Comparison of ENCODE assay signal across 10 cellular contexts in genomic region chr17:68497885-68498319, GRCh38. TPM values are rescaled to one million over a fixed set of nuclear protein-coding genes. Genes with fewer than 3 reads are reported as not detected.
DNase-seq lines count a peak whose midpoint lies in the region; ATAC-seq, FAIRE-seq and TF ChIP-seq lines count a peak whose summit lies in the region.
"Had no signal": no experiment of that assay in that cellular context is flagged by ENCODE, and none has a peak within 500 bp of the region (broad histone marks: within the 10 kb centered on the region; RNA-seq: fewer than 3 reads in every experiment).

No MANE protein-coding gene starts in this region.

- H3K27me3 ChIP-seq in HepG2 (ENCODE audit: control insufficient read depth in 1 of 2, insufficient read depth in 2 of 2, low read length in 2 of 2) (no peaks in the 10 kb centered on the region; a peak in 2 of 5 replicates), suprapubic skin (no peaks in the 10 kb centered on the region)

- TF ChIP-seq EP300 in HepG2 (IDR thresholded peaks at IDR 0.05; ENCODE audit: low read depth in 2 of 2, low read length in 2 of 2) (no peak), HepG2 (CRISPR knock-in tag; IDR thresholded peaks at IDR 0.05; ENCODE audit: borderline replicate concordance) (no peak), suprapubic skin (IDR thresholded peaks at IDR 0.05) (no peak)

- no peak for FAIRE-seq in HepG2 (lab: Jason Lieb, UNC)
- FAIRE-seq: bronchial epithelial cell had no signal

- H3K27ac ChIP-seq in HepG2 (ENCODE audit: extremely low read length, insufficient read depth, low read length) (no peak overlapping the region), suprapubic skin (no peak overlapping the region)

- H2AFZ ChIP-seq in HepG2 (ENCODE audit: low read length) = no peak overlapping the region

- H4K20me1 ChIP-seq in HepG2 (ENCODE audit: insufficient read depth, low read length) = no peaks in the 10 kb centered on the region

- WGBS in HepG2 (ENCODE audit: low lambda C conversion rate) = 38% methylated on average over 3 of the region's 3 CpGs
- 12% methylated on average over 3 of the region's 3 CpGs for WGBS in suprapubic skin

- peak; percentile 86 for DNase-seq in NB4 (ENCODE audit: low read depth)
- no peak for DNase-seq in HepG2 (ENCODE audit: low spot score)
- no peak for DNase-seq in NCI-H446 (lab: John Stamatoyannopoulos, UW)
- DNase-seq in NCI-H510A treated with DMSO at 0.1 percent for 48 hours (lab: John Stamatoyannopoulos, UW) = no peak
- no peak for DNase-seq in suprapubic skin (ENCODE audit: low spot score in 2 of 2)
- DNase-seq in NCI-H345 (lab: John Stamatoyannopoulos, UW) = no peak
- DNase-seq: IMR-90 had no signal

- in situ Hi-C loops in HepG2 (cut with HindIII; ENCODE audit: extremely low pct_ligation_motif_present, low pct_unique_long_range_greater_than_20kb) = no loop called here

- H3K4me1 ChIP-seq in HepG2 (ENCODE audit: insufficient read depth, low read length) (peaks cover 25% of the 10 kb centered on the region), suprapubic skin (peaks cover 26% of the 10 kb centered on the region)

- H3K9ac ChIP-seq in HepG2 (ENCODE audit: insufficient read depth, low read depth, low read length) = no peak overlapping the region

- H3K4me2 ChIP-seq in HepG2 (ENCODE audit: low read depth, low read length) = peak overlapping the region; percentile 30; the same call in 1 of the 2 replicates

- no peaks in the 10 kb centered on the region for H3K79me2 ChIP-seq in HepG2 (ENCODE audit: insufficient read depth, low read length)

- H3K4me3 ChIP-seq in NB4 (ENCODE audit: low read depth, low read length) (no peak overlapping the region), HepG2 (replicated peaks in 1 of 3; ENCODE audit: insufficient read depth in 1 of 3, low read depth in 2 of 3, low read length in 3 of 3) (no peak overlapping the region), suprapubic skin (no peak overlapping the region)

- CTCF ChIA-PET in HepG2 (lab: Yijun Ruan, JAX; ENCODE audit: low intra/inter-chr PET ratio, low total read pairs) = no interaction called here

- intact Hi-C loops in HepG2 (cut with micrococcal nuclease; ENCODE audit: unreplicated experiment) = no loop called here

- H3K36me3 ChIP-seq in HepG2 (replicated peaks in 1 of 2; ENCODE audit: control insufficient read depth in 1 of 2, insufficient read depth in 2 of 2, low read length in 2 of 2) (no peaks in the 10 kb centered on the region), suprapubic skin (no peaks in the 10 kb centered on the region)

- ATAC-seq in GM18861 (IDR thresholded peaks at IDR 0.05; ENCODE audit: unreplicated experiment) (peak; percentile 92), HG02588 (IDR thresholded peaks at IDR 0.05; ENCODE audit: unreplicated experiment) (peak; percentile 94), HepG2 (no peak)

- no peak for TF ChIP-seq RAD21 in HepG2 (CRISPR knock-in tag; IDR thresholded peaks at IDR 0.05)

- H3K9me3 ChIP-seq in HepG2 (ENCODE audit: low read length) (no peaks in the 10 kb centered on the region), suprapubic skin (no peaks in the 10 kb centered on the region)

- no peak for TF ChIP-seq POLR2A in NB4 (IDR thresholded peaks at IDR 0.05; ENCODE audit: extremely low read depth, insufficient read length)
- no peak for TF ChIP-seq POLR2A in HepG2 (IDR thresholded peaks at IDR 0.05; ENCODE audit: insufficient read depth in 1 of 2, low read depth in 2 of 2, low read length in 2 of 2)
- no peak for TF ChIP-seq POLR2A in suprapubic skin (IDR thresholded peaks at IDR 0.05)

- TF ChIP-seq CTCF in NB4 (IDR thresholded peaks at IDR 0.05; ENCODE audit: low read depth, low read length) (no peak), HepG2 (CRISPR knock-in tag; IDR thresholded peaks at IDR 0.05) (no peak), suprapubic skin (IDR thresholded peaks at IDR 0.05) (no peak)

- BruUV-seq in HepG2 (replicated peaks; lab: Mats Ljungman, UMichigan) = no TSS peak

- POLR2A ChIA-PET in HepG2 (lab: Yijun Ruan, JAX) = no interaction called here

TF ChIP-seq in HepG2, 621 proteins besides CTCF, POLR2A, EP300 and RAD21 (continues in another document):
- TF ChIP-seq KLF11 (CRISPR knock-in tag; IDR thresholded peaks at IDR 0.05) (no peak), ZNF660 (CRISPR knock-in tag; IDR thresholded peaks at IDR 0.05; ENCODE audit: borderline replicate concordance, low read depth) (no peak), SETDB1 (CRISPR knock-in tag; IDR thresholded peaks at IDR 0.05; ENCODE audit: borderline replicate concordance) (no peak), NCOA1 (CRISPR knock-in tag; IDR thresholded peaks at IDR 0.05) (no peak)
- TF ChIP-seq, protein P1, sequence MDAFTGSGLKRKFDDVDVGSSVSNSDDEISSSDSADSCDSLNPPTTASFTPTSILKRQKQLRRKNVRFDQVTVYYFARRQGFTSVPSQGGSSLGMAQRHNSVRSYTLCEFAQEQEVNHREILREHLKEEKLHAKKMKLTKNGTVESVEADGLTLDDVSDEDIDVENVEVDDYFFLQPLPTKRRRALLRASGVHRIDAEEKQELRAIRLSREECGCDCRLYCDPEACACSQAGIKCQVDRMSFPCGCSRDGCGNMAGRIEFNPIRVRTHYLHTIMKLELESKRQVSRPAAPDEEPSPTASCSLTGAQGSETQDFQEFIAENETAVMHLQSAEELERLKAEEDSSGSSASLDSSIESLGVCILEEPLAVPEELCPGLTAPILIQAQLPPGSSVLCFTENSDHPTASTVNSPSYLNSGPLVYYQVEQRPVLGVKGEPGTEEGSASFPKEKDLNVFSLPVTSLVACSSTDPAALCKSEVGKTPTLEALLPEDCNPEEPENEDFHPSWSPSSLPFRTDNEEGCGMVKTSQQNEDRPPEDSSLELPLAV (CRISPR knock-in tag; conservative IDR thresholded peaks at IDR 0.05; ENCODE audit: low read depth) = no peak

RNA-seq across cellular contexts. Expression of gene PRKAR1A, which starts 14.3 kb away (rescaled TPM):
- total RNA-seq in HepG2 (2016; rRNA removed; fragmentation: Illumina TruSeq; extraction: Trizol) (266 and 335 TPM in 2 replicates), suprapubic skin (100 to 1,000 TPM; 245 to 286 (median 264) TPM)
- total RNA-seq in HepG2 (2016; cell fraction: cytosol; rRNA removed; fragmentation: Illumina TruSeq; extraction: Trizol; ENCODE audit: low read depth) = 24.5 and 25.0 TPM in 2 replicates
- 274 and 331 TPM in 2 replicates for total RNA-seq in HepG2 (2016; cell fraction: insoluble cytoplasmic fraction; rRNA removed; fragmentation: Illumina TruSeq; extraction: Trizol)
- total RNA-seq in HepG2 (2016; cell fraction: membrane; rRNA removed; fragmentation: Illumina TruSeq; extraction: Trizol) = 50.4 and 51.0 TPM in 2 replicates
- total RNA-seq in HepG2 (2016; cell fraction: nucleus; rRNA removed; fragmentation: Illumina TruSeq; extraction: Trizol) = 144 and 151 TPM in 2 replicates
- polyA plus RNA-seq in HepG2 (2011; rRNA removed) = 250 and 265 TPM in 2 replicates
- polyA plus RNA-seq in HepG2 (2011; cell fraction: cytosol; rRNA removed) = 227 and 241 TPM in 2 replicates
- polyA plus RNA-seq in HepG2 (2011; cell fraction: nucleus; rRNA removed) = 192 and 209 TPM in 2 replicates
- polyA plus RNA-seq in HepG2 (2012) = 200 and 223 TPM in 2 replicates
- polyA plus RNA-seq in HepG2 (2016; cell fraction: cytosol; fragmentation: Illumina TruSeq; extraction: Trizol; ENCODE audit: low read depth) = 19.1 and 23.5 TPM in 2 replicates
- 302 and 333 TPM in 2 replicates for polyA plus RNA-seq in HepG2 (2016; cell fraction: insoluble cytoplasmic fraction; fragmentation: Illumina TruSeq; extraction: Trizol; ENCODE audit: low read depth)
- 32.1 and 33.4 TPM in 2 replicates for polyA plus RNA-seq in HepG2 (2016; cell fraction: membrane; fragmentation: Illumina TruSeq; extraction: Trizol; ENCODE audit: low read depth)
- 152 and 173 TPM in 2 replicates for polyA plus RNA-seq in HepG2 (2016; cell fraction: nucleus; fragmentation: Illumina TruSeq; extraction: Trizol; ENCODE audit: insufficient read depth, low read depth)
- 250 and 886 TPM in 2 replicates for polyA minus RNA-seq in HepG2 (2011; rRNA and poly(A)+ RNA removed; ENCODE audit: low replicate concordance)
- polyA minus RNA-seq in HepG2 (2011; cell fraction: cytosol; rRNA and poly(A)+ RNA removed) = 449 and 493 TPM in 2 replicates
- 609 and 625 TPM in 2 replicates for polyA minus RNA-seq in HepG2 (2011; cell fraction: nucleus; rRNA and poly(A)+ RNA removed)

RNA-seq across cellular contexts. Expression of gene WIPI1, which starts 40.6 kb away (rescaled TPM):
- total RNA-seq in HepG2 (2016; rRNA removed; fragmentation: Illumina TruSeq; extraction: Trizol) (27.1 and 29.4 TPM in 2 replicates), suprapubic skin (10 to 100 TPM; 19.3 to 35.1 (median 27.8) TPM)
- 42.3 and 43.2 TPM in 2 replicates for total RNA-seq in HepG2 (2016; cell fraction: cytosol; rRNA removed; fragmentation: Illumina TruSeq; extraction: Trizol; ENCODE audit: low read depth)
- 26.8 and 26.9 TPM in 2 replicates for total RNA-seq in HepG2 (2016; cell fraction: insoluble cytoplasmic fraction; rRNA removed; fragmentation: Illumina TruSeq; extraction: Trizol)
- total RNA-seq in HepG2 (2016; cell fraction: membrane; rRNA removed; fragmentation: Illumina TruSeq; extraction: Trizol) = 52.2 and 60.9 TPM in 2 replicates
- total RNA-seq in HepG2 (2016; cell fraction: nucleus; rRNA removed; fragmentation: Illumina TruSeq; extraction: Trizol) = 20.0 and 20.6 TPM in 2 replicates
- polyA plus RNA-seq in HepG2 (2011; rRNA removed) = 135 and 141 TPM in 2 replicates
- polyA plus RNA-seq in HepG2 (2011; cell fraction: cytosol; rRNA removed) = 141 and 148 TPM in 2 replicates
- 91.7 and 99.3 TPM in 2 replicates for polyA plus RNA-seq in HepG2 (2011; cell fraction: nucleus; rRNA removed)
- polyA plus RNA-seq in HepG2 (2012) = 48.1 and 57.2 TPM in 2 replicates
- polyA plus RNA-seq in HepG2 (2016; cell fraction: cytosol; fragmentation: Illumina TruSeq; extraction: Trizol; ENCODE audit: low read depth) = 45.3 and 47.3 TPM in 2 replicates
- 33.2 and 35.9 TPM in 2 replicates for polyA plus RNA-seq in HepG2 (2016; cell fraction: insoluble cytoplasmic fraction; fragmentation: Illumina TruSeq; extraction: Trizol; ENCODE audit: low read depth)
- polyA plus RNA-seq in HepG2 (2016; cell fraction: membrane; fragmentation: Illumina TruSeq; extraction: Trizol; ENCODE audit: low read depth) = 57.1 and 57.2 TPM in 2 replicates
- 21.9 and 35.2 TPM in 2 replicates for polyA plus RNA-seq in HepG2 (2016; cell fraction: nucleus; fragmentation: Illumina TruSeq; extraction: Trizol; ENCODE audit: insufficient read depth, low read depth)
- polyA minus RNA-seq in HepG2 (2011; rRNA and poly(A)+ RNA removed; ENCODE audit: low replicate concordance) = 18.4 and 144 TPM in 2 replicates
- 64.7 and 68.0 TPM in 2 replicates for polyA minus RNA-seq in HepG2 (2011; cell fraction: cytosol; rRNA and poly(A)+ RNA removed)
- 130 and 135 TPM in 2 replicates for polyA minus RNA-seq in HepG2 (2011; cell fraction: nucleus; rRNA and poly(A)+ RNA removed)
